In the genomic region with DNA sequence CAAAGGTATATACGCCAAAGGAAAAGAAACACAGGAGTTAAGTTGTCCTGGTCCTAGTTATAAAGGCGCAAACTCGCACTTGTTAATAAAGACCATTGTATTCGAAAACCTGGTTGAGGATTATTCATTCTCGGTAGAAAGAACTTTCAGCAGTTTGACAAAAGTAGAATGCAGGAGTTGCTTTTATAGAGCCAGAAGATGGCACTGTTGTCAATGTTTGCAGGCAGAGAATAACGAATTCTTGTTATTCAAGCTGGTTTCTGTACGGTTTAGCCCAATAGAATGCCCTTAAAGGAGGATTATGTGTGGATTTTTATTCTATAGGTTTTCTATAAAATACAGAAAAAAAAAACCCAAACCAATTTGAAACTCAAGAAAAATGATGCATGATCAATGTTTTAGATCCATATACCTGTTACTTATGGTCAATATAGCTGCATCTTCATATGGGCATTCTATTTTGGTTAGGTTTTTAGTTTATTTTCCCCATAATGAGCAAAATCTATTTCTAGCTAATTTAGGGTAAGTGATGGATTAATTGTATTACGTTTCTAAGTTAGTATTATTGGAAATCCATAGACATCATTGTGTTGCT, we compare ENCODE assay signal across 8 cellular contexts.
DNase-seq lines count a peak whose midpoint lies in the region; ATAC-seq and TF ChIP-seq lines count a peak whose summit lies in the region.

No MANE protein-coding gene starts in this region.

- H3K9me3 ChIP-seq in body of pancreas = no peaks in the 10 kb centered on the region
- no peaks in the 10 kb centered on the region for H3K9me3 ChIP-seq in left lung

- no peak for TF ChIP-seq POLR2A in body of pancreas (IDR thresholded peaks at IDR 0.05)

- H3K4me1 ChIP-seq in body of pancreas (no peaks in the 10 kb centered on the region), left lung (no peaks in the 10 kb centered on the region)

- no peaks in the 10 kb centered on the region for H3K27me3 ChIP-seq in body of pancreas
- peaks cover 22 to 63% of the 10 kb centered on the region in 2 donors for H3K27me3 ChIP-seq in left lung

- intact Hi-C loops in body of pancreas (cut with DNase I) (loop anchor here (10.0 kb wide), 1 partner anchor 1170 kb away; no protein-coding TSS in a partner anchor), left lung (cut with DNase I) (loop anchor here in 1 of 2 donors (10.0 kb wide), 1 partner anchor 1170 kb away; no protein-coding TSS in a partner anchor)

- H3K36me3 ChIP-seq in body of pancreas (replicated peaks in 1 of 2; ENCODE audit: insufficient read depth in 1 of 2, low read depth in 2 of 2) (no peaks in the 10 kb centered on the region), left lung (no peaks in the 10 kb centered on the region)

- ATAC-seq in HG03060 (IDR thresholded peaks at IDR 0.05; ENCODE audit: low read depth, unreplicated experiment) (peak; percentile 57), body of pancreas (peak; percentile 52), left lung (peak; percentile 65), HG03045 (IDR thresholded peaks at IDR 0.05; ENCODE audit: unreplicated experiment) (no peak), GM21737 (IDR thresholded peaks at IDR 0.05; ENCODE audit: unreplicated experiment) (no peak)

- no peak overlapping the region for H3K4me3 ChIP-seq in body of pancreas
- no peak overlapping the region for H3K4me3 ChIP-seq in left lung

- 3 to 4% methylated on average over 8 of the region's 8 CpGs for WGBS in body of pancreas, 2 donors

- TF ChIP-seq CTCF in body of pancreas (IDR thresholded peaks at IDR 0.05) (peak; percentile 13 to 56 (median 52)), left lung (IDR thresholded peaks at IDR 0.05) (peak in 1 of 2 donors; percentile 52)

- no peak overlapping the region for H3K27ac ChIP-seq in body of pancreas
- no peak overlapping the region for H3K27ac ChIP-seq in left lung

- DNase-seq in NCI-H1417 (lab: John Stamatoyannopoulos, UW) = peak; percentile 10 to 84 (median 38)
- DNase-seq in NCI-H1417 treated with DMSO at 0.1 percent for 48 hours (lab: John Stamatoyannopoulos, UW) = no peak
- peak; percentile 26 for DNase-seq in NCI-H526 treated with DMSO at 0.1 percent for 48 hours (lab: John Stamatoyannopoulos, UW)
- DNase-seq in body of pancreas = no peak
- DNase-seq in left lung = no peak

Comparison
In these comparisons a context has a peak if more than half of its experiments do, and no peak if none do; other contexts are left out.
1. DNase-seq: peak in NCI-H1417 (3 of 3) and NCI-H526 treated with DMSO at 0.1 percent for 48 hours (single experiment); none in NCI-H1417 treated with DMSO at 0.1 percent for 48 hours (single experiment), body of pancreas (0 of 4) and left lung (0 of 2).
2. ATAC-seq: peak in HG03060 (single experiment), body of pancreas (single experiment) and left lung (single experiment); none in HG03045 (single experiment) and GM21737 (single experiment).